Comparison of ENCODE assay signal across 15 cellular contexts in genomic region chr11:15850992-15851615, GRCh38.
DNase-seq lines count a peak whose midpoint lies in the region; ATAC-seq and TF ChIP-seq lines count a peak whose summit lies in the region.
"Had no signal": no experiment of that assay in that cellular context is flagged by ENCODE, and none has a peak within 500 bp of the region (broad histone marks: within the 10 kb centered on the region; RNA-seq: fewer than 3 reads in every experiment).

No MANE protein-coding gene starts in this region.

- H3K4me1 Mint-ChIP-seq in osteocyte (ENCODE audit: unreplicated experiment) = no peaks in the 10 kb centered on the region

- H3K4me1 ChIP-seq in right atrium auricular region = peaks cover 0 to 30% of the 10 kb centered on the region in 2 donors
- H3K4me1 ChIP-seq in osteoblast (ENCODE audit: insufficient read depth, low read length) = no peaks in the 10 kb centered on the region
- no peaks in the 10 kb centered on the region for H3K4me1 ChIP-seq in aorta (ENCODE audit: control insufficient read depth in 1 of 2, insufficient read depth in 2 of 2, low read length in 2 of 2)

- H3K27ac Mint-ChIP-seq in osteocyte (ENCODE audit: unreplicated experiment) = no peak overlapping the region

- peak overlapping the region; percentile 55 to 57 for H3K27ac ChIP-seq in right atrium auricular region
- H3K27ac ChIP-seq in osteoblast (ENCODE audit: low read depth, low read length) = no peak overlapping the region
- peak overlapping the region in 1 of 2 donors; percentile 56 for H3K27ac ChIP-seq in aorta (ENCODE audit: low read depth in 1 of 2, low read length in 2 of 2)
- H3K27ac ChIP-seq: testis had no signal

- no peaks in the 10 kb centered on the region for H3K9me3 Mint-ChIP-seq in osteocyte (ENCODE audit: unreplicated experiment)

- no peaks in the 10 kb centered on the region for H3K27me3 ChIP-seq in right atrium auricular region
- peaks cover 9% of the 10 kb centered on the region for H3K27me3 ChIP-seq in osteoblast (ENCODE audit: insufficient read depth, low read length)
- no peaks in the 10 kb centered on the region for H3K27me3 ChIP-seq in aorta (ENCODE audit: control insufficient read depth in 1 of 2, insufficient read depth in 2 of 2, low read length in 1 of 2)
- H3K27me3 ChIP-seq: testis had no signal

- no peaks in the 10 kb centered on the region for H3K79me2 ChIP-seq in osteoblast (ENCODE audit: insufficient read depth, low read length)

- H3K36me3 ChIP-seq in right atrium auricular region (no peaks in the 10 kb centered on the region), osteoblast (ENCODE audit: insufficient read depth, low read length) (no peaks in the 10 kb centered on the region), aorta (ENCODE audit: control insufficient read depth in 1 of 2, insufficient read depth in 2 of 2, low read length in 1 of 2) (no peaks in the 10 kb centered on the region)

- H3K4me3 ChIP-seq in right atrium auricular region (no peak overlapping the region), osteoblast (ENCODE audit: insufficient read depth, low read length) (no peak overlapping the region), aorta (ENCODE audit: low read length in 2 of 2) (no peak overlapping the region)
- H3K4me3 ChIP-seq: testis had no signal

- intact Hi-C loops in Right ventricle myocardium inferior (cut with DNase I) (no loop called here), cardiac septum (cut with DNase I) (no loop called here), aorta (cut with DNase I) (no loop called here)

- H4K20me1 ChIP-seq in osteoblast (ENCODE audit: insufficient read depth, low read length) = no peaks in the 10 kb centered on the region

- no peak overlapping the region for H3K4me2 ChIP-seq in osteoblast (ENCODE audit: insufficient read depth, low read length)

- no peaks in the 10 kb centered on the region for H3K36me3 Mint-ChIP-seq in osteocyte (ENCODE audit: unreplicated experiment)

- WGBS in aorta, 2 donors = 8 to 10% methylated on average over 5 of the region's 5 CpGs

- H3K27me3 Mint-ChIP-seq in osteocyte (ENCODE audit: unreplicated experiment) = peaks cover 6% of the 10 kb centered on the region

- TF ChIP-seq CTCF in right atrium auricular region (IDR thresholded peaks at IDR 0.05) = no peak
- no peak for TF ChIP-seq CTCF in osteoblast (IDR thresholded peaks at IDR 0.05; ENCODE audit: extremely low read depth, low read depth, low read length)
- TF ChIP-seq CTCF in osteocyte (IDR thresholded peaks at IDR 0.05) = no peak

- H3K9me3 ChIP-seq in right atrium auricular region (no peaks in the 10 kb centered on the region), osteoblast (ENCODE audit: low read depth, low read length) (no peaks in the 10 kb centered on the region), aorta (ENCODE audit: control insufficient read depth, low read length) (no peaks in the 10 kb centered on the region)
- H3K9me3 ChIP-seq: testis had no signal

- no peak for DNase-seq in Right ventricle myocardium inferior (ENCODE audit: missing footprints)
- DNase-seq in cardiac septum (ENCODE audit: low spot score) = no peak
- no peak for DNase-seq in right atrium auricular region (ENCODE audit: low spot score)
- no peak for DNase-seq in osteoblast (ENCODE audit: insufficient read length, low spot score, missing footprints)
- DNase-seq in aorta = no peak
- DNase-seq in osteocyte (ENCODE audit: extremely low spot score, unreplicated experiment) = no peak
- DNase-seq in cerebellar cortex (ENCODE audit: low spot score) = no peak
- DNase-seq in activated effector memory CD4-positive, alpha-beta T cell treated with Interleukin-2 at 50 U/mL for 16 hours = no peak
- DNase-seq: activated CD4-positive, alpha-beta T cell treated with anti-CD3 and anti-CD28 coated beads for 48 hours; cerebellar nuclear complex; foreskin fibroblast; left colon; small intestine; stimulated activated CD8-positive, alpha-beta memory T cell treated with anti-CD3 and anti-CD28 coated beads, Interleukin-4, amount 100 ng/mL, for 48 hours; testis had no signal

- ATAC-seq in Right ventricle myocardium inferior = peak; percentile 71
- ATAC-seq in aorta (ENCODE audit: low FRiP score) = peak; percentile 48
- ATAC-seq: left colon had no signal

- no peak overlapping the region for H3K4me3 Mint-ChIP-seq in osteocyte (ENCODE audit: unreplicated experiment)

- H2AFZ ChIP-seq in osteoblast (ENCODE audit: low read length) = peak overlapping the region; percentile 62
